31 cellular contexts compared by ENCODE assay signal in genomic region chr11:71311928-71312510, GRCh38. TPM values are rescaled to one million over a fixed set of nuclear protein-coding genes. Genes with fewer than 3 reads are reported as not detected.
DNase-seq lines count a peak whose midpoint lies in the region; ATAC-seq and TF ChIP-seq lines count a peak whose summit lies in the region.
"Had no signal": no experiment of that assay in that cellular context is flagged by ENCODE, and none has a peak within 500 bp of the region (broad histone marks: within the 10 kb centered on the region; RNA-seq: fewer than 3 reads in every experiment).

No MANE protein-coding gene starts in this region.

- no peaks in the 10 kb centered on the region for H3K4me1 Mint-ChIP-seq in activated T-cell treated with anti-CD3 and anti-CD28 coated beads, Interleukin-2, amount 50 U/mL, for 24 hours (ENCODE audit: low read depth)
- no peaks in the 10 kb centered on the region for H3K4me1 Mint-ChIP-seq in activated CD4-positive, alpha-beta memory T cell treated with anti-CD3 and anti-CD28 coated beads for 36 hours (ENCODE audit: low read depth)
- H3K4me1 Mint-ChIP-seq in activated T-cell treated with anti-CD3 and anti-CD28 coated beads, Interleukin-2, amount 50 U/mL, for 72 hours (ENCODE audit: low read depth) = no peaks in the 10 kb centered on the region
- H3K4me1 Mint-ChIP-seq: activated CD4-positive, alpha-beta T cell treated with anti-CD3 and anti-CD28 coated beads, Interleukin-2, amount 10 ng/mL, durations not matched to agents 24 days and 14 days; CD4-positive, CD25-positive, alpha-beta regulatory T cell; GM23338; IgD-negative memory B cell; stimulated activated naive CD8-positive, alpha-beta T cell treated with anti-CD3 and anti-CD28 coated beads, Interleukin-15, amount 100 ng/mL, for 72 hours had no signal

- H3K27me3 ChIP-seq in vagina = no peaks in the 10 kb centered on the region
- H3K27me3 ChIP-seq: adrenal gland, body of pancreas, gastrocnemius medialis, pancreas, upper lobe of left lung had no signal

- no peak for TF ChIP-seq CTCF in vagina (IDR thresholded peaks at IDR 0.05)

- H3K4me3 ChIP-seq in vagina = no peak overlapping the region
- H3K4me3 ChIP-seq: adrenal gland, body of pancreas, dorsolateral prefrontal cortex, gastrocnemius medialis, GM23338, lung, pancreas, upper lobe of left lung had no signal

- CTCF ChIA-PET in activated CD4-positive, alpha-beta memory T cell treated with anti-CD3 and anti-CD28 coated beads for 36 hours (lab: Charles Lee) = no interaction called here

- H3K4me1 ChIP-seq in vagina = no peaks in the 10 kb centered on the region
- H3K4me1 ChIP-seq: adrenal gland, gastrocnemius medialis, upper lobe of left lung had no signal

- H3K36me3 Mint-ChIP-seq in activated T-cell treated with anti-CD3 and anti-CD28 coated beads, Interleukin-2, amount 50 U/mL, for 24 hours (ENCODE audit: low read depth) = no peaks in the 10 kb centered on the region
- H3K36me3 Mint-ChIP-seq in activated CD4-positive, alpha-beta memory T cell treated with anti-CD3 and anti-CD28 coated beads for 36 hours = no peaks in the 10 kb centered on the region
- no peaks in the 10 kb centered on the region for H3K36me3 Mint-ChIP-seq in activated T-cell treated with anti-CD3 and anti-CD28 coated beads, Interleukin-2, amount 50 U/mL, for 72 hours (ENCODE audit: insufficient read depth in 2 of 2)
- H3K36me3 Mint-ChIP-seq: CD4-positive, CD25-positive, alpha-beta regulatory T cell had no signal

- H3K4me3 Mint-ChIP-seq in activated T-cell treated with anti-CD3 and anti-CD28 coated beads, Interleukin-2, amount 50 U/mL, for 24 hours = no peak overlapping the region
- H3K4me3 Mint-ChIP-seq in activated CD4-positive, alpha-beta memory T cell treated with anti-CD3 and anti-CD28 coated beads for 36 hours = no peak overlapping the region
- H3K4me3 Mint-ChIP-seq in activated T-cell treated with anti-CD3 and anti-CD28 coated beads, Interleukin-2, amount 50 U/mL, for 72 hours = no peak overlapping the region
- H3K4me3 Mint-ChIP-seq: activated CD4-positive, alpha-beta T cell treated with anti-CD3 and anti-CD28 coated beads, Interleukin-2, amount 10 ng/mL, durations not matched to agents 24 days and 14 days; activated naive CD4-positive, alpha-beta T cell treated with anti-CD3 and anti-CD28 coated beads for 36 hours; activated T-helper 1 cell treated with anti-CD3 and anti-CD28 coated beads, Interleukin-12 subunit alpha, Interleukin-12 subunit beta, Interleukin-2, Interleukin-4 antibody, amounts not matched to agents 30 ng/mL and 10 ng/mL and 1 ng/mL, durations not matched to agents 14 hours and 24 hours and 36 hours; CD4-positive, CD25-positive, alpha-beta regulatory T cell; GM23338; IgD-negative memory B cell; stimulated activated naive CD8-positive, alpha-beta T cell treated with anti-CD3 and anti-CD28 coated beads, Interleukin-15, amount 100 ng/mL, for 72 hours had no signal

- H3K36me3 ChIP-seq in vagina = no peaks in the 10 kb centered on the region
- H3K36me3 ChIP-seq: adrenal gland, gastrocnemius medialis, pancreas, upper lobe of left lung had no signal

- no peaks in the 10 kb centered on the region for H3K9me3 ChIP-seq in vagina
- H3K9me3 ChIP-seq: adrenal gland, body of pancreas, gastrocnemius medialis, pancreas had no signal

- POLR2A ChIA-PET in activated CD4-positive, alpha-beta memory T cell treated with anti-CD3 and anti-CD28 coated beads for 36 hours (lab: Charles Lee) = no interaction called here

- intact Hi-C loops in sciatic nerve (cut with DNase I) (no loop called here), vagina (cut with DNase I) (no loop called here)
- intact Hi-C loops in activated CD4-positive, alpha-beta memory T cell treated with anti-CD3 and anti-CD28 coated beads for 36 hours (cut with micrococcal nuclease) = no loop called here

- no peak overlapping the region for H3K27ac Mint-ChIP-seq in activated T-cell treated with anti-CD3 and anti-CD28 coated beads, Interleukin-2, amount 50 U/mL, for 24 hours
- H3K27ac Mint-ChIP-seq in activated CD4-positive, alpha-beta memory T cell treated with anti-CD3 and anti-CD28 coated beads for 36 hours = no peak overlapping the region
- H3K27ac Mint-ChIP-seq in activated T-cell treated with anti-CD3 and anti-CD28 coated beads, Interleukin-2, amount 50 U/mL, for 72 hours = no peak overlapping the region
- H3K27ac Mint-ChIP-seq: activated CD4-positive, alpha-beta T cell treated with anti-CD3 and anti-CD28 coated beads, Interleukin-2, amount 10 ng/mL, durations not matched to agents 24 days and 14 days; activated naive CD4-positive, alpha-beta T cell treated with anti-CD3 and anti-CD28 coated beads for 36 hours; activated T-helper 1 cell treated with anti-CD3 and anti-CD28 coated beads, Interleukin-12 subunit alpha, Interleukin-12 subunit beta, Interleukin-2, Interleukin-4 antibody, amounts not matched to agents 30 ng/mL and 10 ng/mL and 1 ng/mL, durations not matched to agents 14 hours and 24 hours and 36 hours; CD4-positive, CD25-positive, alpha-beta regulatory T cell; GM23338; IgD-negative memory B cell; stimulated activated naive CD8-positive, alpha-beta T cell treated with anti-CD3 and anti-CD28 coated beads, Interleukin-15, amount 100 ng/mL, for 72 hours had no signal

- H3K27ac ChIP-seq in vagina = no peak overlapping the region
- H3K27ac ChIP-seq: adrenal gland, body of pancreas, dorsolateral prefrontal cortex, gastrocnemius medialis, pancreas, upper lobe of left lung, VCaP had no signal

- ATAC-seq in sciatic nerve (no peak), HG03432 (IDR thresholded peaks at IDR 0.05; ENCODE audit: unreplicated experiment) (no peak)
- no peak for ATAC-seq in activated T-cell treated with anti-CD3 and anti-CD28 coated beads, Interleukin-2, amount 50 U/mL, for 72 hours (replicated peaks in 1 of 2)
- ATAC-seq: body of pancreas; gastrocnemius medialis; GM23338; pancreas; stimulated activated naive CD8-positive, alpha-beta T cell treated with anti-CD3 and anti-CD28 coated beads, Interleukin-15, amount 100 ng/mL, for 72 hours had no signal

- no peaks in the 10 kb centered on the region for H3K27me3 Mint-ChIP-seq in activated T-cell treated with anti-CD3 and anti-CD28 coated beads, Interleukin-2, amount 50 U/mL, for 24 hours
- no peaks in the 10 kb centered on the region for H3K27me3 Mint-ChIP-seq in activated CD4-positive, alpha-beta memory T cell treated with anti-CD3 and anti-CD28 coated beads for 36 hours
- no peaks in the 10 kb centered on the region for H3K27me3 Mint-ChIP-seq in activated T-cell treated with anti-CD3 and anti-CD28 coated beads, Interleukin-2, amount 50 U/mL, for 72 hours (ENCODE audit: low read depth)
- H3K27me3 Mint-ChIP-seq: activated CD4-positive, alpha-beta T cell treated with anti-CD3 and anti-CD28 coated beads, Interleukin-2, amount 10 ng/mL, durations not matched to agents 24 days and 14 days; CD4-positive, CD25-positive, alpha-beta regulatory T cell had no signal

- TF ChIP-seq POLR2A in vagina (IDR thresholded peaks at IDR 0.05) = no peak

- peak; percentile 8 for DNase-seq in activated T-cell treated with anti-CD3 and anti-CD28 coated beads, Interleukin-2, amount 50 U/mL, for 24 hours
- no peak for DNase-seq in activated T-cell treated with anti-CD3 and anti-CD28 coated beads, Interleukin-2, amount 50 U/mL, for 1 hour
- DNase-seq in islet precursor cell (peak; percentile 28), sciatic nerve (ENCODE audit: low spot score) (peak; percentile 38), vagina (ENCODE audit: extremely low spot score in 2 of 2) (peak; percentile 49)
- no peak for DNase-seq in activated CD4-positive, alpha-beta memory T cell treated with anti-CD3 and anti-CD28 coated beads for 36 hours
- no peak for DNase-seq in activated T-cell treated with anti-CD3 and anti-CD28 coated beads, Interleukin-2, amount 50 U/mL, for 72 hours
- DNase-seq: activated CD4-positive, alpha-beta T cell treated with anti-CD3 and anti-CD28 coated beads, Interleukin-2, amount 10 ng/mL, durations not matched to agents 24 days and 14 days; activated naive CD4-positive, alpha-beta T cell treated with anti-CD3 and anti-CD28 coated beads for 36 hours; AML-193; body of pancreas; Calu3; CD4-positive, CD25-positive, alpha-beta regulatory T cell; cerebellar nuclear complex; gastrocnemius medialis; kidney glomerular epithelial cell; NCI-H82; retina; stimulated activated CD4-positive, alpha-beta T cell treated with anti-CD3 and anti-CD28 coated beads, Interleukin-12 subunit alpha, Interleukin-12 subunit beta, amount 100 ng/mL, for 4 hours; stimulated activated CD4-positive, alpha-beta T cell treated with anti-CD3 and anti-CD28 coated beads, Interleukin-2, amount 100 ng/mL, for 48 hours; stimulated activated naive CD8-positive, alpha-beta T cell treated with anti-CD3 and anti-CD28 coated beads, Interleukin-15, amount 100 ng/mL, for 72 hours had no signal

- no peaks in the 10 kb centered on the region for H3K9me3 Mint-ChIP-seq in activated T-cell treated with anti-CD3 and anti-CD28 coated beads, Interleukin-2, amount 50 U/mL, for 24 hours
- H3K9me3 Mint-ChIP-seq in activated CD4-positive, alpha-beta memory T cell treated with anti-CD3 and anti-CD28 coated beads for 36 hours = peaks cover 3% of the 10 kb centered on the region
- H3K9me3 Mint-ChIP-seq in activated T-cell treated with anti-CD3 and anti-CD28 coated beads, Interleukin-2, amount 50 U/mL, for 72 hours = peaks cover 2 to 3% of the 10 kb centered on the region in 2 donors
- H3K9me3 Mint-ChIP-seq: activated CD4-positive, alpha-beta T cell treated with anti-CD3 and anti-CD28 coated beads, Interleukin-2, amount 10 ng/mL, durations not matched to agents 24 days and 14 days; activated T-helper 1 cell treated with anti-CD3 and anti-CD28 coated beads, Interleukin-12 subunit alpha, Interleukin-12 subunit beta, Interleukin-2, Interleukin-4 antibody, amounts not matched to agents 30 ng/mL and 10 ng/mL and 1 ng/mL, durations not matched to agents 14 hours and 24 hours and 36 hours had no signal

RNA-seq across cellular contexts. Expression of gene SHANK2, which starts 59.6 kb away (rescaled TPM):
- 3.7 TPM for total RNA-seq in sciatic nerve
- 11.0 TPM for total RNA-seq in vagina
- total RNA-seq in activated CD4-positive, alpha-beta memory T cell treated with anti-CD3 and anti-CD28 coated beads for 36 hours = not detected
- total RNA-seq in activated T-cell treated with anti-CD3 and anti-CD28 coated beads, Interleukin-2, amount 50 U/mL, for 72 hours = under 1 TPM; 0.12 to 0.28 TPM
- total RNA-seq: activated CD4-positive, alpha-beta T cell treated with anti-CD3 and anti-CD28 coated beads, Interleukin-2, amount 10 ng/mL, durations not matched to agents 24 days and 14 days; activated naive CD4-positive, alpha-beta T cell treated with anti-CD3 and anti-CD28 coated beads for 36 hours; activated T-helper 1 cell treated with anti-CD3 and anti-CD28 coated beads, Interleukin-12 subunit alpha, Interleukin-12 subunit beta, Interleukin-2, Interleukin-4 antibody, amounts not matched to agents 30 ng/mL and 10 ng/mL and 1 ng/mL, durations not matched to agents 14 hours and 24 hours and 36 hours; CD4-positive, CD25-positive, alpha-beta regulatory T cell had no signal

Comparison
In these comparisons a context has a peak if more than half of its experiments do, and no peak if none do; other contexts are left out.
1. DNase-seq: peak in activated T-cell treated with anti-CD3 and anti-CD28 coated beads, Interleukin-2, amount 50 U/mL, for 24 hours (single experiment), islet precursor cell (single experiment), sciatic nerve (single experiment) and vagina (2 of 2); none in activated T-cell treated with anti-CD3 and anti-CD28 coated beads, Interleukin-2, amount 50 U/mL, for 1 hour (single experiment), activated CD4-positive, alpha-beta memory T cell treated with anti-CD3 and anti-CD28 coated beads for 36 hours (single experiment) and activated T-cell treated with anti-CD3 and anti-CD28 coated beads, Interleukin-2, amount 50 U/mL, for 72 hours (0 of 2).